ENCODE assay signal across 1 cellular context in the genomic region with DNA sequence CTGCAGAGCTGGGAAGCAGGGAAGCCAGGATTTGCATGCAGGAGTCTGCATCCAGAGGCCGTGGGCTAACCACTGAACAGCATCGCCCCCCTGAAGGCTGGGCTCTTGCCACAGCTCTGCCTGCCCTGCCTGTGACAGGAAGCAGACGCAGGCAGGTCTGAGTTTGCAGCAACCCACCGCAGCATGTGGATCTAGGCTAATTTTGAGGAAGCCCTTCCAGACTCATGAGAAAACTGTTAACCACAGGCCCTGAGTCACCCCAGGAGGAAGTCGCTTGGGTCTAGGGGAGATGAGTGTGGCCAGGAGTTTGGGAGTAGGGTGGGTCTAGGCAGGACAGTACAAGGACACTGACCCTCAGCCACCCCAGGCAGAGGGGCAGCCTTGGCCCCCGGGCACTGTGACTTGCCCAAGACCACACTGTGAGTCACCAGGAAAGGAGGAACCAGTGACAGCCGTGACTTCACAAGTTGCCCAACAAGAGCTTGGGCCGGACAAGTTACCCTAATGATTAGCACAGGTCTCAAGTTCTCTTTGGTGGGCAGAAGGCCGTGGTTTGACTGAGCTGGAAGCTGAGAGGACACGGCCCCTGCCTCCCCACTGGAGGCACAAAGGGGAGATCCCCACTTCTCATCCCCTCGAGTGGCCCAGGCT.
A peak's percentile ranks its signal among the peaks of the same experiment; 100 is the strongest.
TF ChIP-seq lines count a peak whose summit lies in the region.

No MANE protein-coding gene starts in this region.

TF ChIP-seq in GM12878, 131 proteins besides CTCF, POLR2A, EP300 and RAD21 (continued from another document and continues in another):
- TF ChIP-seq, protein P1, sequence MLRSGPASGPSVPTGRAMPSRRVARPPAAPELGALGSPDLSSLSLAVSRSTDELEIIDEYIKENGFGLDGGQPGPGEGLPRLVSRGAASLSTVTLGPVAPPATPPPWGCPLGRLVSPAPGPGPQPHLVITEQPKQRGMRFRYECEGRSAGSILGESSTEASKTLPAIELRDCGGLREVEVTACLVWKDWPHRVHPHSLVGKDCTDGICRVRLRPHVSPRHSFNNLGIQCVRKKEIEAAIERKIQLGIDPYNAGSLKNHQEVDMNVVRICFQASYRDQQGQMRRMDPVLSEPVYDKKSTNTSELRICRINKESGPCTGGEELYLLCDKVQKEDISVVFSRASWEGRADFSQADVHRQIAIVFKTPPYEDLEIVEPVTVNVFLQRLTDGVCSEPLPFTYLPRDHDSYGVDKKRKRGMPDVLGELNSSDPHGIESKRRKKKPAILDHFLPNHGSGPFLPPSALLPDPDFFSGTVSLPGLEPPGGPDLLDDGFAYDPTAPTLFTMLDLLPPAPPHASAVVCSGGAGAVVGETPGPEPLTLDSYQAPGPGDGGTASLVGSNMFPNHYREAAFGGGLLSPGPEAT (IDR thresholded peaks at IDR 0.05; ENCODE audit: low read depth) = peak; percentile 87
- no peak for TF ChIP-seq SMC3 (IDR thresholded peaks at IDR 0.05; ENCODE audit: borderline replicate concordance, low read length)
- TF ChIP-seq BACH1 (IDR thresholded peaks at IDR 0.05; ENCODE audit: borderline replicate concordance) = no peak
- TF ChIP-seq RB1 (IDR thresholded peaks at IDR 0.05; ENCODE audit: borderline replicate concordance) = no peak
- peak; percentile 39; the same call in 1 of the 2 replicates for TF ChIP-seq TARDBP (IDR thresholded peaks at IDR 0.05; ENCODE audit: borderline replicate concordance)
- TF ChIP-seq, protein P2, sequence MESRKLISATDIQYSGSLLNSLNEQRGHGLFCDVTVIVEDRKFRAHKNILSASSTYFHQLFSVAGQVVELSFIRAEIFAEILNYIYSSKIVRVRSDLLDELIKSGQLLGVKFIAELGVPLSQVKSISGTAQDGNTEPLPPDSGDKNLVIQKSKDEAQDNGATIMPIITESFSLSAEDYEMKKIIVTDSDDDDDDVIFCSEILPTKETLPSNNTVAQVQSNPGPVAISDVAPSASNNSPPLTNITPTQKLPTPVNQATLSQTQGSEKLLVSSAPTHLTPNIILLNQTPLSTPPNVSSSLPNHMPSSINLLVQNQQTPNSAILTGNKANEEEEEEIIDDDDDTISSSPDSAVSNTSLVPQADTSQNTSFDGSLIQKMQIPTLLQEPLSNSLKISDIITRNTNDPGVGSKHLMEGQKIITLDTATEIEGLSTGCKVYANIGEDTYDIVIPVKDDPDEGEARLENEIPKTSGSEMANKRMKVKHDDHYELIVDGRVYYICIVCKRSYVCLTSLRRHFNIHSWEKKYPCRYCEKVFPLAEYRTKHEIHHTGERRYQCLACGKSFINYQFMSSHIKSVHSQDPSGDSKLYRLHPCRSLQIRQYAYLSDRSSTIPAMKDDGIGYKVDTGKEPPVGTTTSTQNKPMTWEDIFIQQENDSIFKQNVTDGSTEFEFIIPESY (IDR thresholded peaks at IDR 0.05) = no peak
- TF ChIP-seq IKZF1 (conservative IDR thresholded peaks at IDR 0.05) = peak; percentile 97
- TF ChIP-seq, protein P3, sequence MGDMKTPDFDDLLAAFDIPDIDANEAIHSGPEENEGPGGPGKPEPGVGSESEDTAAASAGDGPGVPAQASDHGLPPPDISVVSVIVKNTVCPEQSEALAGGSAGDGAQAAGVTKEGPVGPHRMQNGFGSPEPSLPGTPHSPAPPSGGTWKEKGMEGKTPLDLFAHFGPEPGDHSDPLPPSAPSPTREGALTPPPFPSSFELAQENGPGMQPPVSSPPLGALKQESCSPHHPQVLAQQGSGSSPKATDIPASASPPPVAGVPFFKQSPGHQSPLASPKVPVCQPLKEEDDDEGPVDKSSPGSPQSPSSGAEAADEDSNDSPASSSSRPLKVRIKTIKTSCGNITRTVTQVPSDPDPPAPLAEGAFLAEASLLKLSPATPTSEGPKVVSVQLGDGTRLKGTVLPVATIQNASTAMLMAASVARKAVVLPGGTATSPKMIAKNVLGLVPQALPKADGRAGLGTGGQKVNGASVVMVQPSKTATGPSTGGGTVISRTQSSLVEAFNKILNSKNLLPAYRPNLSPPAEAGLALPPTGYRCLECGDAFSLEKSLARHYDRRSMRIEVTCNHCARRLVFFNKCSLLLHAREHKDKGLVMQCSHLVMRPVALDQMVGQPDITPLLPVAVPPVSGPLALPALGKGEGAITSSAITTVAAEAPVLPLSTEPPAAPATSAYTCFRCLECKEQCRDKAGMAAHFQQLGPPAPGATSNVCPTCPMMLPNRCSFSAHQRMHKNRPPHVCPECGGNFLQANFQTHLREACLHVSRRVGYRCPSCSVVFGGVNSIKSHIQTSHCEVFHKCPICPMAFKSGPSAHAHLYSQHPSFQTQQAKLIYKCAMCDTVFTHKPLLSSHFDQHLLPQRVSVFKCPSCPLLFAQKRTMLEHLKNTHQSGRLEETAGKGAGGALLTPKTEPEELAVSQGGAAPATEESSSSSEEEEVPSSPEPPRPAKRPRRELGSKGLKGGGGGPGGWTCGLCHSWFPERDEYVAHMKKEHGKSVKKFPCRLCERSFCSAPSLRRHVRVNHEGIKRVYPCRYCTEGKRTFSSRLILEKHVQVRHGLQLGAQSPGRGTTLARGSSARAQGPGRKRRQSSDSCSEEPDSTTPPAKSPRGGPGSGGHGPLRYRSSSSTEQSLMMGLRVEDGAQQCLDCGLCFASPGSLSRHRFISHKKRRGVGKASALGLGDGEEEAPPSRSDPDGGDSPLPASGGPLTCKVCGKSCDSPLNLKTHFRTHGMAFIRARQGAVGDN (IDR thresholded peaks at IDR 0.05) = peak; percentile 60
- TF ChIP-seq, protein P4, sequence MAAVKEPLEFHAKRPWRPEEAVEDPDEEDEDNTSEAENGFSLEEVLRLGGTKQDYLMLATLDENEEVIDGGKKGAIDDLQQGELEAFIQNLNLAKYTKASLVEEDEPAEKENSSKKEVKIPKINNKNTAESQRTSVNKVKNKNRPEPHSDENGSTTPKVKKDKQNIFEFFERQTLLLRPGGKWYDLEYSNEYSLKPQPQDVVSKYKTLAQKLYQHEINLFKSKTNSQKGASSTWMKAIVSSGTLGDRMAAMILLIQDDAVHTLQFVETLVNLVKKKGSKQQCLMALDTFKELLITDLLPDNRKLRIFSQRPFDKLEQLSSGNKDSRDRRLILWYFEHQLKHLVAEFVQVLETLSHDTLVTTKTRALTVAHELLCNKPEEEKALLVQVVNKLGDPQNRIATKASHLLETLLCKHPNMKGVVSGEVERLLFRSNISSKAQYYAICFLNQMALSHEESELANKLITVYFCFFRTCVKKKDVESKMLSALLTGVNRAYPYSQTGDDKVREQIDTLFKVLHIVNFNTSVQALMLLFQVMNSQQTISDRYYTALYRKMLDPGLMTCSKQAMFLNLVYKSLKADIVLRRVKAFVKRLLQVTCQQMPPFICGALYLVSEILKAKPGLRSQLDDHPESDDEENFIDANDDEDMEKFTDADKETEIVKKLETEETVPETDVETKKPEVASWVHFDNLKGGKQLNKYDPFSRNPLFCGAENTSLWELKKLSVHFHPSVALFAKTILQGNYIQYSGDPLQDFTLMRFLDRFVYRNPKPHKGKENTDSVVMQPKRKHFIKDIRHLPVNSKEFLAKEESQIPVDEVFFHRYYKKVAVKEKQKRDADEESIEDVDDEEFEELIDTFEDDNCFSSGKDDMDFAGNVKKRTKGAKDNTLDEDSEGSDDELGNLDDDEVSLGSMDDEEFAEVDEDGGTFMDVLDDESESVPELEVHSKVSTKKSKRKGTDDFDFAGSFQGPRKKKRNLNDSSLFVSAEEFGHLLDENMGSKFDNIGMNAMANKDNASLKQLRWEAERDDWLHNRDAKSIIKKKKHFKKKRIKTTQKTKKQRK (IDR thresholded peaks at IDR 0.05; ENCODE audit: low read depth, low read length) = no peak
- no peak for TF ChIP-seq SIX5 (IDR thresholded peaks at IDR 0.05; ENCODE audit: low read depth, low read length, severe bottlenecking)
- TF ChIP-seq RFX5 (IDR thresholded peaks at IDR 0.05; ENCODE audit: low read depth, low read length) = no peak
- TF ChIP-seq, protein P5, sequence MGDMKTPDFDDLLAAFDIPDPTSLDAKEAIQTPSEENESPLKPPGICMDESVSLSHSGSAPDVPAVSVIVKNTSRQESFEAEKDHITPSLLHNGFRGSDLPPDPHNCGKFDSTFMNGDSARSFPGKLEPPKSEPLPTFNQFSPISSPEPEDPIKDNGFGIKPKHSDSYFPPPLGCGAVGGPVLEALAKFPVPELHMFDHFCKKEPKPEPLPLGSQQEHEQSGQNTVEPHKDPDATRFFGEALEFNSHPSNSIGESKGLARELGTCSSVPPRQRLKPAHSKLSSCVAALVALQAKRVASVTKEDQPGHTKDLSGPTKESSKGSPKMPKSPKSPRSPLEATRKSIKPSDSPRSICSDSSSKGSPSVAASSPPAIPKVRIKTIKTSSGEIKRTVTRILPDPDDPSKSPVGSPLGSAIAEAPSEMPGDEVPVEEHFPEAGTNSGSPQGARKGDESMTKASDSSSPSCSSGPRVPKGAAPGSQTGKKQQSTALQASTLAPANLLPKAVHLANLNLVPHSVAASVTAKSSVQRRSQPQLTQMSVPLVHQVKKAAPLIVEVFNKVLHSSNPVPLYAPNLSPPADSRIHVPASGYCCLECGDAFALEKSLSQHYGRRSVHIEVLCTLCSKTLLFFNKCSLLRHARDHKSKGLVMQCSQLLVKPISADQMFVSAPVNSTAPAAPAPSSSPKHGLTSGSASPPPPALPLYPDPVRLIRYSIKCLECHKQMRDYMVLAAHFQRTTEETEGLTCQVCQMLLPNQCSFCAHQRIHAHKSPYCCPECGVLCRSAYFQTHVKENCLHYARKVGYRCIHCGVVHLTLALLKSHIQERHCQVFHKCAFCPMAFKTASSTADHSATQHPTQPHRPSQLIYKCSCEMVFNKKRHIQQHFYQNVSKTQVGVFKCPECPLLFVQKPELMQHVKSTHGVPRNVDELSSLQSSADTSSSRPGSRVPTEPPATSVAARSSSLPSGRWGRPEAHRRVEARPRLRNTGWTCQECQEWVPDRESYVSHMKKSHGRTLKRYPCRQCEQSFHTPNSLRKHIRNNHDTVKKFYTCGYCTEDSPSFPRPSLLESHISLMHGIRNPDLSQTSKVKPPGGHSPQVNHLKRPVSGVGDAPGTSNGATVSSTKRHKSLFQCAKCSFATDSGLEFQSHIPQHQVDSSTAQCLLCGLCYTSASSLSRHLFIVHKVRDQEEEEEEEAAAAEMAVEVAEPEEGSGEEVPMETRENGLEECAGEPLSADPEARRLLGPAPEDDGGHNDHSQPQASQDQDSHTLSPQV (IDR thresholded peaks at IDR 0.05) = no peak
- TF ChIP-seq POU2F2 (IDR thresholded peaks at IDR 0.05; ENCODE audit: borderline replicate concordance, low read depth, low read length) = no peak; the same call in 2 of the 3 replicates
- TF ChIP-seq, protein P6, sequence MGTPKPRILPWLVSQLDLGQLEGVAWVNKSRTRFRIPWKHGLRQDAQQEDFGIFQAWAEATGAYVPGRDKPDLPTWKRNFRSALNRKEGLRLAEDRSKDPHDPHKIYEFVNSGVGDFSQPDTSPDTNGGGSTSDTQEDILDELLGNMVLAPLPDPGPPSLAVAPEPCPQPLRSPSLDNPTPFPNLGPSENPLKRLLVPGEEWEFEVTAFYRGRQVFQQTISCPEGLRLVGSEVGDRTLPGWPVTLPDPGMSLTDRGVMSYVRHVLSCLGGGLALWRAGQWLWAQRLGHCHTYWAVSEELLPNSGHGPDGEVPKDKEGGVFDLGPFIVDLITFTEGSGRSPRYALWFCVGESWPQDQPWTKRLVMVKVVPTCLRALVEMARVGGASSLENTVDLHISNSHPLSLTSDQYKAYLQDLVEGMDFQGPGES (IDR thresholded peaks at IDR 0.05) = no peak
- TF ChIP-seq, protein P7, sequence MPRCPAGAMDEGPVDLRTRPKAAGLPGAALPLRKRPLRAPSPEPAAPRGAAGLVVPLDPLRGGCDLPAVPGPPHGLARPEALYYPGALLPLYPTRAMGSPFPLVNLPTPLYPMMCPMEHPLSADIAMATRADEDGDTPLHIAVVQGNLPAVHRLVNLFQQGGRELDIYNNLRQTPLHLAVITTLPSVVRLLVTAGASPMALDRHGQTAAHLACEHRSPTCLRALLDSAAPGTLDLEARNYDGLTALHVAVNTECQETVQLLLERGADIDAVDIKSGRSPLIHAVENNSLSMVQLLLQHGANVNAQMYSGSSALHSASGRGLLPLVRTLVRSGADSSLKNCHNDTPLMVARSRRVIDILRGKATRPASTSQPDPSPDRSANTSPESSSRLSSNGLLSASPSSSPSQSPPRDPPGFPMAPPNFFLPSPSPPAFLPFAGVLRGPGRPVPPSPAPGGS (IDR thresholded peaks at IDR 0.05; ENCODE audit: borderline replicate concordance, insufficient read depth, low read depth, low read length, poor library complexity, severe bottlenecking) = peak; percentile 64
- no peak for TF ChIP-seq KLF5 (IDR thresholded peaks at IDR 0.05; ENCODE audit: partially characterized antibody)
- peak; percentile 62 for TF ChIP-seq NR2F1 (conservative IDR thresholded peaks at IDR 0.05)
- TF ChIP-seq, protein P8, sequence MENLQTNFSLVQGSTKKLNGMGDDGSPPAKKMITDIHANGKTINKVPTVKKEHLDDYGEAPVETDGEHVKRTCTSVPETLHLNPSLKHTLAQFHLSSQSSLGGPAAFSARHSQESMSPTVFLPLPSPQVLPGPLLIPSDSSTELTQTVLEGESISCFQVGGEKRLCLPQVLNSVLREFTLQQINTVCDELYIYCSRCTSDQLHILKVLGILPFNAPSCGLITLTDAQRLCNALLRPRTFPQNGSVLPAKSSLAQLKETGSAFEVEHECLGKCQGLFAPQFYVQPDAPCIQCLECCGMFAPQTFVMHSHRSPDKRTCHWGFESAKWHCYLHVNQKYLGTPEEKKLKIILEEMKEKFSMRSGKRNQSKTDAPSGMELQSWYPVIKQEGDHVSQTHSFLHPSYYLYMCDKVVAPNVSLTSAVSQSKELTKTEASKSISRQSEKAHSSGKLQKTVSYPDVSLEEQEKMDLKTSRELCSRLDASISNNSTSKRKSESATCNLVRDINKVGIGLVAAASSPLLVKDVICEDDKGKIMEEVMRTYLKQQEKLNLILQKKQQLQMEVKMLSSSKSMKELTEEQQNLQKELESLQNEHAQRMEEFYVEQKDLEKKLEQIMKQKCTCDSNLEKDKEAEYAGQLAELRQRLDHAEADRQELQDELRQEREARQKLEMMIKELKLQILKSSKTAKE (IDR thresholded peaks at IDR 0.05; ENCODE audit: low read depth, poor library complexity, severe bottlenecking) = peak; percentile 42
- TF ChIP-seq SMARCA5 (IDR thresholded peaks at IDR 0.05) = no peak
- TF ChIP-seq, protein P9, sequence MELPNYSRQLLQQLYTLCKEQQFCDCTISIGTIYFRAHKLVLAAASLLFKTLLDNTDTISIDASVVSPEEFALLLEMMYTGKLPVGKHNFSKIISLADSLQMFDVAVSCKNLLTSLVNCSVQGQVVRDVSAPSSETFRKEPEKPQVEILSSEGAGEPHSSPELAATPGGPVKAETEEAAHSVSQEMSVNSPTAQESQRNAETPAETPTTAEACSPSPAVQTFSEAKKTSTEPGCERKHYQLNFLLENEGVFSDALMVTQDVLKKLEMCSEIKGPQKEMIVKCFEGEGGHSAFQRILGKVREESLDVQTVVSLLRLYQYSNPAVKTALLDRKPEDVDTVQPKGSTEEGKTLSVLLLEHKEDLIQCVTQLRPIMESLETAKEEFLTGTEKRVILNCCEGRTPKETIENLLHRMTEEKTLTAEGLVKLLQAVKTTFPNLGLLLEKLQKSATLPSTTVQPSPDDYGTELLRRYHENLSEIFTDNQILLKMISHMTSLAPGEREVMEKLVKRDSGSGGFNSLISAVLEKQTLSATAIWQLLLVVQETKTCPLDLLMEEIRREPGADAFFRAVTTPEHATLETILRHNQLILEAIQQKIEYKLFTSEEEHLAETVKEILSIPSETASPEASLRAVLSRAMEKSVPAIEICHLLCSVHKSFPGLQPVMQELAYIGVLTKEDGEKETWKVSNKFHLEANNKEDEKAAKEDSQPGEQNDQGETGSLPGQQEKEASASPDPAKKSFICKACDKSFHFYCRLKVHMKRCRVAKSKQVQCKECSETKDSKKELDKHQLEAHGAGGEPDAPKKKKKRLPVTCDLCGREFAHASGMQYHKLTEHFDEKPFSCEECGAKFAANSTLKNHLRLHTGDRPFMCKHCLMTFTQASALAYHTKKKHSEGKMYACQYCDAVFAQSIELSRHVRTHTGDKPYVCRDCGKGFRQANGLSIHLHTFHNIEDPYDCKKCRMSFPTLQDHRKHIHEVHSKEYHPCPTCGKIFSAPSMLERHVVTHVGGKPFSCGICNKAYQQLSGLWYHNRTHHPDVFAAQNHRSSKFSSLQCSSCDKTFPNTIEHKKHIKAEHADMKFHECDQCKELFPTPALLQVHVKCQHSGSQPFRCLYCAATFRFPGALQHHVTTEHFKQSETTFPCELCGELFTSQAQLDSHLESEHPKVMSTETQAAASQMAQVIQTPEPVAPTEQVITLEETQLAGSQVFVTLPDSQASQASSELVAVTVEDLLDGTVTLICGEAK (IDR thresholded peaks at IDR 0.05; ENCODE audit: borderline replicate concordance) = no peak
- no peak for TF ChIP-seq ZZZ3 (IDR thresholded peaks at IDR 0.05; ENCODE audit: control insufficient read depth, insufficient read length, low read depth)
- no peak for TF ChIP-seq NFXL1 (IDR thresholded peaks at IDR 0.05; ENCODE audit: borderline replicate concordance)
